Comparison of ENCODE assay signal across 1 cellular context in the genomic region with DNA sequence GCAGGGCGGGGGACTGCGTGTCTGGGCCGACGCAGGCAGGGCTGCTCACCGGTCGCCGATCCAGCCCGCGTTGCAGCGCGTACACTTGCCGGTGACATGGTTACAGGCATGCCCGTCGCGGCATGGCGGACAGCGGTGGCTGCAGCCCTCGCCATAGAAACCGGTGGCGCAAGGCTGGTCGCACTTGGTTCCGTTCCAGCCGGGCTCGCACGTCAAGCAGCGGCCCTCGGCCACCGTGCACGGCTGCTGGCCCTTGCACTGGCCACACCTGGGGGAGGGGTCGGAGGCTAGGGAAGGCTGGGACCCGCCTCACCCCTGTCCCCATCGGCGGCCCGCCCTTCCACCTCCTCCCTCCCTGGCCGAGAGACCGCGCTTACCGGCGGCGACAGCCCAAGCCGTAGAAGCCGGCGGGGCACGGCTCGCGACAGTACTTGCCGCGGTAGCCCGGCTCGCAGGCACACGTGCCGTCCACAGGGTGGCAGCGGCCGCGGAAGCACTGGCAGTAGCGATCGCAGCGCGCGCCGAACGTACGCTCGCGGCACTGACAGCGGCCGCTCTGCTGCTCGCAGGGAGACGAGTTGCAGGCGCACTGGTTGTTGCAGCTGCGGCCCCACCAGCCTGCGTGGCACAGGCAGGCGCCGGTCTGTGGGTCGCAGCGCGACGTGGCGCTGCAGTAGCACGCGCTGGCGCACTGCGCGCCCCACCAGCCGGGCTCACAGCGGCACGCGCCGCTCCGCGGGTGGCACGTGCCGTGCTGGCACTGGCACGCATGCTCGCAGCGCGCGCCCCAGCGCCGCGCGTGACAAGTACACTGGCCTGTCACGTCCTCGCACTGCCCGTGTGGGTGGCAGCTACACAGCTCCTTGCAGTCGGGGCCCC.
TF ChIP-seq lines count a peak whose summit lies in the region.

No MANE protein-coding gene starts in this region.

TF ChIP-seq in WTC11, 78 proteins besides CTCF, POLR2A, EP300 and RAD21 (continued from another document and continues in another):
- TF ChIP-seq, protein P1, sequence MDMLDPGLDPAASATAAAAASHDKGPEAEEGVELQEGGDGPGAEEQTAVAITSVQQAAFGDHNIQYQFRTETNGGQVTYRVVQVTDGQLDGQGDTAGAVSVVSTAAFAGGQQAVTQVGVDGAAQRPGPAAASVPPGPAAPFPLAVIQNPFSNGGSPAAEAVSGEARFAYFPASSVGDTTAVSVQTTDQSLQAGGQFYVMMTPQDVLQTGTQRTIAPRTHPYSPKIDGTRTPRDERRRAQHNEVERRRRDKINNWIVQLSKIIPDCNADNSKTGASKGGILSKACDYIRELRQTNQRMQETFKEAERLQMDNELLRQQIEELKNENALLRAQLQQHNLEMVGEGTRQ (CRISPR knock-in tag; IDR thresholded peaks at IDR 0.05) = no peak
- TF ChIP-seq ESRRA (CRISPR knock-in tag; IDR thresholded peaks at IDR 0.05; ENCODE audit: borderline replicate concordance) (0 out of 2 replicates have a peak, but pooled peaks have one; percentile 57), OVOL2 (CRISPR knock-in tag; IDR thresholded peaks at IDR 0.05; ENCODE audit: borderline replicate concordance) (no peak), FOXP1 (CRISPR knock-in tag; IDR thresholded peaks at IDR 0.05; ENCODE audit: borderline replicate concordance) (peak; percentile 42; the same call in 1 of the 2 replicates), NR3C1 (CRISPR knock-in tag; conservative IDR thresholded peaks at IDR 0.05; ENCODE audit: low read depth) (no peak), JUN (CRISPR knock-in tag; IDR thresholded peaks at IDR 0.05) (no peak; the same call in 1 of the 2 replicates), RELA (CRISPR knock-in tag; IDR thresholded peaks at IDR 0.05; ENCODE audit: borderline replicate concordance) (peak; percentile 75; the same call in 1 of the 2 replicates), ZNF232 (CRISPR knock-in tag; IDR thresholded peaks at IDR 0.05) (peak; percentile 30; the same call in 1 of the 2 replicates), IRF2 (CRISPR knock-in tag; IDR thresholded peaks at IDR 0.05; ENCODE audit: borderline replicate concordance, low read depth) (no peak), ZNF263 (CRISPR knock-in tag; IDR thresholded peaks at IDR 0.05; ENCODE audit: low read depth) (no peak; the same call in 1 of the 2 replicates), JAZF1 (CRISPR knock-in tag; IDR thresholded peaks at IDR 0.05) (no peak), TCF7 (CRISPR knock-in tag; IDR thresholded peaks at IDR 0.05; ENCODE audit: low read depth) (no peak), NFATC4 (CRISPR knock-in tag; IDR thresholded peaks at IDR 0.05) (no peak), GRHL2 (CRISPR knock-in tag; IDR thresholded peaks at IDR 0.05; ENCODE audit: insufficient replicate concordance, severe bottlenecking) (no peak), ETV6 (CRISPR knock-in tag; IDR thresholded peaks at IDR 0.05) (peak; percentile 53; the same call in 1 of the 2 replicates), ZNF671 (CRISPR knock-in tag; IDR thresholded peaks at IDR 0.05) (no peak), SMAD3 (CRISPR knock-in tag; IDR thresholded peaks at IDR 0.05; ENCODE audit: borderline replicate concordance) (peak; percentile 65; the same call in 1 of the 2 replicates), ZNF423 (CRISPR knock-in tag; IDR thresholded peaks at IDR 0.05) (no peak), ATF1 (CRISPR knock-in tag; IDR thresholded peaks at IDR 0.05) (0 out of 2 replicates have a peak, but pooled peaks have one; percentile 57), SP1 (CRISPR knock-in tag; conservative IDR thresholded peaks at IDR 0.05) (no peak), HMGA2 (CRISPR knock-in tag; IDR thresholded peaks at IDR 0.05) (no peak), TP53 (CRISPR knock-in tag; IDR thresholded peaks at IDR 0.05) (no peak), TEAD4 (CRISPR knock-in tag; IDR thresholded peaks at IDR 0.05) (0 out of 2 replicates have a peak, but pooled peaks have one; percentile 39), CREB1 (CRISPR knock-in tag; IDR thresholded peaks at IDR 0.05) (no peak), SMAD4 (CRISPR knock-in tag; IDR thresholded peaks at IDR 0.05) (no peak), ZNF121 (CRISPR knock-in tag; IDR thresholded peaks at IDR 0.05) (no peak), SOX15 (CRISPR knock-in tag; IDR thresholded peaks at IDR 0.05) (no peak), NR2C2 (CRISPR knock-in tag; IDR thresholded peaks at IDR 0.05) (0 out of 2 replicates have a peak, but pooled peaks have one; percentile 14)
- TF ChIP-seq, protein P2, sequence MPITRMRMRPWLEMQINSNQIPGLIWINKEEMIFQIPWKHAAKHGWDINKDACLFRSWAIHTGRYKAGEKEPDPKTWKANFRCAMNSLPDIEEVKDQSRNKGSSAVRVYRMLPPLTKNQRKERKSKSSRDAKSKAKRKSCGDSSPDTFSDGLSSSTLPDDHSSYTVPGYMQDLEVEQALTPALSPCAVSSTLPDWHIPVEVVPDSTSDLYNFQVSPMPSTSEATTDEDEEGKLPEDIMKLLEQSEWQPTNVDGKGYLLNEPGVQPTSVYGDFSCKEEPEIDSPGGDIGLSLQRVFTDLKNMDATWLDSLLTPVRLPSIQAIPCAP (CRISPR knock-in tag; IDR thresholded peaks at IDR 0.05) = 0 out of 2 replicates have a peak, but pooled peaks have one; percentile 3
- TF ChIP-seq, protein P3, sequence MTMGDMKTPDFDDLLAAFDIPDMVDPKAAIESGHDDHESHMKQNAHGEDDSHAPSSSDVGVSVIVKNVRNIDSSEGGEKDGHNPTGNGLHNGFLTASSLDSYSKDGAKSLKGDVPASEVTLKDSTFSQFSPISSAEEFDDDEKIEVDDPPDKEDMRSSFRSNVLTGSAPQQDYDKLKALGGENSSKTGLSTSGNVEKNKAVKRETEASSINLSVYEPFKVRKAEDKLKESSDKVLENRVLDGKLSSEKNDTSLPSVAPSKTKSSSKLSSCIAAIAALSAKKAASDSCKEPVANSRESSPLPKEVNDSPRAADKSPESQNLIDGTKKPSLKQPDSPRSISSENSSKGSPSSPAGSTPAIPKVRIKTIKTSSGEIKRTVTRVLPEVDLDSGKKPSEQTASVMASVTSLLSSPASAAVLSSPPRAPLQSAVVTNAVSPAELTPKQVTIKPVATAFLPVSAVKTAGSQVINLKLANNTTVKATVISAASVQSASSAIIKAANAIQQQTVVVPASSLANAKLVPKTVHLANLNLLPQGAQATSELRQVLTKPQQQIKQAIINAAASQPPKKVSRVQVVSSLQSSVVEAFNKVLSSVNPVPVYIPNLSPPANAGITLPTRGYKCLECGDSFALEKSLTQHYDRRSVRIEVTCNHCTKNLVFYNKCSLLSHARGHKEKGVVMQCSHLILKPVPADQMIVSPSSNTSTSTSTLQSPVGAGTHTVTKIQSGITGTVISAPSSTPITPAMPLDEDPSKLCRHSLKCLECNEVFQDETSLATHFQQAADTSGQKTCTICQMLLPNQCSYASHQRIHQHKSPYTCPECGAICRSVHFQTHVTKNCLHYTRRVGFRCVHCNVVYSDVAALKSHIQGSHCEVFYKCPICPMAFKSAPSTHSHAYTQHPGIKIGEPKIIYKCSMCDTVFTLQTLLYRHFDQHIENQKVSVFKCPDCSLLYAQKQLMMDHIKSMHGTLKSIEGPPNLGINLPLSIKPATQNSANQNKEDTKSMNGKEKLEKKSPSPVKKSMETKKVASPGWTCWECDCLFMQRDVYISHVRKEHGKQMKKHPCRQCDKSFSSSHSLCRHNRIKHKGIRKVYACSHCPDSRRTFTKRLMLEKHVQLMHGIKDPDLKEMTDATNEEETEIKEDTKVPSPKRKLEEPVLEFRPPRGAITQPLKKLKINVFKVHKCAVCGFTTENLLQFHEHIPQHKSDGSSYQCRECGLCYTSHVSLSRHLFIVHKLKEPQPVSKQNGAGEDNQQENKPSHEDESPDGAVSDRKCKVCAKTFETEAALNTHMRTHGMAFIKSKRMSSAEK (CRISPR knock-in tag; IDR thresholded peaks at IDR 0.05; ENCODE audit: borderline replicate concordance) = no peak
- TF ChIP-seq, protein P4, sequence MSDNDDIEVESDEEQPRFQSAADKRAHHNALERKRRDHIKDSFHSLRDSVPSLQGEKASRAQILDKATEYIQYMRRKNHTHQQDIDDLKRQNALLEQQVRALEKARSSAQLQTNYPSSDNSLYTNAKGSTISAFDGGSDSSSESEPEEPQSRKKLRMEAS (CRISPR knock-in tag; IDR thresholded peaks at IDR 0.05) = peak; percentile 82; the same call in 1 of the 2 replicates
- TF ChIP-seq, protein P5, sequence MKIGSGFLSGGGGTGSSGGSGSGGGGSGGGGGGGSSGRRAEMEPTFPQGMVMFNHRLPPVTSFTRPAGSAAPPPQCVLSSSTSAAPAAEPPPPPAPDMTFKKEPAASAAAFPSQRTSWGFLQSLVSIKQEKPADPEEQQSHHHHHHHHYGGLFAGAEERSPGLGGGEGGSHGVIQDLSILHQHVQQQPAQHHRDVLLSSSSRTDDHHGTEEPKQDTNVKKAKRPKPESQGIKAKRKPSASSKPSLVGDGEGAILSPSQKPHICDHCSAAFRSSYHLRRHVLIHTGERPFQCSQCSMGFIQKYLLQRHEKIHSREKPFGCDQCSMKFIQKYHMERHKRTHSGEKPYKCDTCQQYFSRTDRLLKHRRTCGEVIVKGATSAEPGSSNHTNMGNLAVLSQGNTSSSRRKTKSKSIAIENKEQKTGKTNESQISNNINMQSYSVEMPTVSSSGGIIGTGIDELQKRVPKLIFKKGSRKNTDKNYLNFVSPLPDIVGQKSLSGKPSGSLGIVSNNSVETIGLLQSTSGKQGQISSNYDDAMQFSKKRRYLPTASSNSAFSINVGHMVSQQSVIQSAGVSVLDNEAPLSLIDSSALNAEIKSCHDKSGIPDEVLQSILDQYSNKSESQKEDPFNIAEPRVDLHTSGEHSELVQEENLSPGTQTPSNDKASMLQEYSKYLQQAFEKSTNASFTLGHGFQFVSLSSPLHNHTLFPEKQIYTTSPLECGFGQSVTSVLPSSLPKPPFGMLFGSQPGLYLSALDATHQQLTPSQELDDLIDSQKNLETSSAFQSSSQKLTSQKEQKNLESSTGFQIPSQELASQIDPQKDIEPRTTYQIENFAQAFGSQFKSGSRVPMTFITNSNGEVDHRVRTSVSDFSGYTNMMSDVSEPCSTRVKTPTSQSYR (CRISPR knock-in tag; IDR thresholded peaks at IDR 0.05) = 0 out of 2 replicates have a peak, but pooled peaks have one; percentile 47
- TF ChIP-seq, protein P6, sequence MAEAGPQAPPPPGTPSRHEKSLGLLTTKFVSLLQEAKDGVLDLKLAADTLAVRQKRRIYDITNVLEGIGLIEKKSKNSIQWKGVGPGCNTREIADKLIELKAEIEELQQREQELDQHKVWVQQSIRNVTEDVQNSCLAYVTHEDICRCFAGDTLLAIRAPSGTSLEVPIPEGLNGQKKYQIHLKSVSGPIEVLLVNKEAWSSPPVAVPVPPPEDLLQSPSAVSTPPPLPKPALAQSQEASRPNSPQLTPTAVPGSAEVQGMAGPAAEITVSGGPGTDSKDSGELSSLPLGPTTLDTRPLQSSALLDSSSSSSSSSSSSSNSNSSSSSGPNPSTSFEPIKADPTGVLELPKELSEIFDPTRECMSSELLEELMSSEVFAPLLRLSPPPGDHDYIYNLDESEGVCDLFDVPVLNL (CRISPR knock-in tag; IDR thresholded peaks at IDR 0.05; ENCODE audit: borderline replicate concordance, low read depth) = no peak
- TF ChIP-seq, protein P7, sequence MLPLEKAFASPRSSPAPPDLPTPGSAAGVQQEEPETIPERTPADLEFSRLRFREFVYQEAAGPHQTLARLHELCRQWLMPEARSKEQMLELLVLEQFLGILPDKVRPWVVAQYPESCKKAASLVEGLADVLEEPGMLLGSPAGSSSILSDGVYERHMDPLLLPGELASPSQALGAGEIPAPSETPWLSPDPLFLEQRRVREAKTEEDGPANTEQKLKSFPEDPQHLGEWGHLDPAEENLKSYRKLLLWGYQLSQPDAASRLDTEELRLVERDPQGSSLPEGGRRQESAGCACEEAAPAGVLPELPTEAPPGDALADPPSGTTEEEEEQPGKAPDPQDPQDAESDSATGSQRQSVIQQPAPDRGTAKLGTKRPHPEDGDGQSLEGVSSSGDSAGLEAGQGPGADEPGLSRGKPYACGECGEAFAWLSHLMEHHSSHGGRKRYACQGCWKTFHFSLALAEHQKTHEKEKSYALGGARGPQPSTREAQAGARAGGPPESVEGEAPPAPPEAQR (CRISPR knock-in tag; IDR thresholded peaks at IDR 0.05) = no peak
- TF ChIP-seq, protein P8, sequence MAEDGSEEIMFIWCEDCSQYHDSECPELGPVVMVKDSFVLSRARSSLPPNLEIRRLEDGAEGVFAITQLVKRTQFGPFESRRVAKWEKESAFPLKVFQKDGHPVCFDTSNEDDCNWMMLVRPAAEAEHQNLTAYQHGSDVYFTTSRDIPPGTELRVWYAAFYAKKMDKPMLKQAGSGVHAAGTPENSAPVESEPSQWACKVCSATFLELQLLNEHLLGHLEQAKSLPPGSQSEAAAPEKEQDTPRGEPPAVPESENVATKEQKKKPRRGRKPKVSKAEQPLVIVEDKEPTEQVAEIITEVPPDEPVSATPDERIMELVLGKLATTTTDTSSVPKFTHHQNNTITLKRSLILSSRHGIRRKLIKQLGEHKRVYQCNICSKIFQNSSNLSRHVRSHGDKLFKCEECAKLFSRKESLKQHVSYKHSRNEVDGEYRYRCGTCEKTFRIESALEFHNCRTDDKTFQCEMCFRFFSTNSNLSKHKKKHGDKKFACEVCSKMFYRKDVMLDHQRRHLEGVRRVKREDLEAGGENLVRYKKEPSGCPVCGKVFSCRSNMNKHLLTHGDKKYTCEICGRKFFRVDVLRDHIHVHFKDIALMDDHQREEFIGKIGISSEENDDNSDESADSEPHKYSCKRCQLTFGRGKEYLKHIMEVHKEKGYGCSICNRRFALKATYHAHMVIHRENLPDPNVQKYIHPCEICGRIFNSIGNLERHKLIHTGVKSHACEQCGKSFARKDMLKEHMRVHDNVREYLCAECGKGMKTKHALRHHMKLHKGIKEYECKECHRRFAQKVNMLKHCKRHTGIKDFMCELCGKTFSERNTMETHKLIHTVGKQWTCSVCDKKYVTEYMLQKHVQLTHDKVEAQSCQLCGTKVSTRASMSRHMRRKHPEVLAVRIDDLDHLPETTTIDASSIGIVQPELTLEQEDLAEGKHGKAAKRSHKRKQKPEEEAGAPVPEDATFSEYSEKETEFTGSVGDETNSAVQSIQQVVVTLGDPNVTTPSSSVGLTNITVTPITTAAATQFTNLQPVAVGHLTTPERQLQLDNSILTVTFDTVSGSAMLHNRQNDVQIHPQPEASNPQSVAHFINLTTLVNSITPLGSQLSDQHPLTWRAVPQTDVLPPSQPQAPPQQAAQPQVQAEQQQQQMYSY (CRISPR knock-in tag; IDR thresholded peaks at IDR 0.05) = peak; percentile 47; the same call in 1 of the 2 replicates
- TF ChIP-seq, protein P9, sequence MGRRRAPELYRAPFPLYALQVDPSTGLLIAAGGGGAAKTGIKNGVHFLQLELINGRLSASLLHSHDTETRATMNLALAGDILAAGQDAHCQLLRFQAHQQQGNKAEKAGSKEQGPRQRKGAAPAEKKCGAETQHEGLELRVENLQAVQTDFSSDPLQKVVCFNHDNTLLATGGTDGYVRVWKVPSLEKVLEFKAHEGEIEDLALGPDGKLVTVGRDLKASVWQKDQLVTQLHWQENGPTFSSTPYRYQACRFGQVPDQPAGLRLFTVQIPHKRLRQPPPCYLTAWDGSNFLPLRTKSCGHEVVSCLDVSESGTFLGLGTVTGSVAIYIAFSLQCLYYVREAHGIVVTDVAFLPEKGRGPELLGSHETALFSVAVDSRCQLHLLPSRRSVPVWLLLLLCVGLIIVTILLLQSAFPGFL (CRISPR knock-in tag; IDR thresholded peaks at IDR 0.05; ENCODE audit: borderline replicate concordance) = no peak
- TF ChIP-seq, protein P10, sequence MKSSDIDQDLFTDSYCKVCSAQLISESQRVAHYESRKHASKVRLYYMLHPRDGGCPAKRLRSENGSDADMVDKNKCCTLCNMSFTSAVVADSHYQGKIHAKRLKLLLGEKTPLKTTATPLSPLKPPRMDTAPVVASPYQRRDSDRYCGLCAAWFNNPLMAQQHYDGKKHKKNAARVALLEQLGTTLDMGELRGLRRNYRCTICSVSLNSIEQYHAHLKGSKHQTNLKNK (CRISPR knock-in tag; IDR thresholded peaks at IDR 0.05) = no peak
